22 cellular contexts compared by ENCODE assay signal in genomic region chr6:100420711-100421110, GRCh38. TPM values are rescaled to one million over a fixed set of nuclear protein-coding genes. Genes with fewer than 3 reads are reported as not detected.
DNase-seq lines count a peak whose midpoint lies in the region; ATAC-seq and TF ChIP-seq lines count a peak whose summit lies in the region.
"Had no signal": no experiment of that assay in that cellular context is flagged by ENCODE, and none has a peak within 500 bp of the region (broad histone marks: within the 10 kb centered on the region; RNA-seq: fewer than 3 reads in every experiment).

No MANE protein-coding gene starts in this region.

- H3K4me3 ChIP-seq in iPS DF 6.9 (ENCODE audit: low read length) (no peak overlapping the region), neuronal stem cell (ENCODE audit: low read length in 2 of 2) (no peak overlapping the region)
- H3K4me3 ChIP-seq: A549, SJCRH30 had no signal

- H3K56ac ChIP-seq in H9 (ENCODE audit: insufficient read length, low read depth, low read length): no peak overlapping the region

- H2BK20ac ChIP-seq in H9 (ENCODE audit: low read depth, low read length, poor library complexity, severe bottlenecking): no peak overlapping the region

- H2BK12ac ChIP-seq in H9 (ENCODE audit: insufficient read length, low read depth, low read length) (no peak overlapping the region), neuronal stem cell (ENCODE audit: low read length) (no peak overlapping the region)

- H4K91ac ChIP-seq in H9 (ENCODE audit: insufficient read length, low read depth, low read length) (no peak overlapping the region), neuronal stem cell (ENCODE audit: low read depth, low read length, poor library complexity) (no peak overlapping the region)

- H3K27ac ChIP-seq in H9 (ENCODE audit: insufficient read length, low read depth, low read length) (no peak overlapping the region), iPS DF 6.9 (ENCODE audit: low read length) (no peak overlapping the region), neuronal stem cell (replicated peaks; ENCODE audit: low read length) (no peak overlapping the region)
- H3K27ac ChIP-seq: A549, KMS-11, SJCRH30 had no signal

- H2BK120ac ChIP-seq in H9 (ENCODE audit: low read depth, low read length, poor library complexity, severe bottlenecking): no peak overlapping the region
- H2BK120ac ChIP-seq in neuronal stem cell (ENCODE audit: low read depth, low read length): no peak overlapping the region

- H3K4me2 ChIP-seq in H9 (ENCODE audit: insufficient read depth, insufficient read length, low read length) (no peak overlapping the region), neuronal stem cell (ENCODE audit: insufficient read depth, low read length, poor library complexity, severe bottlenecking) (no peak overlapping the region)
- H3K4me2 ChIP-seq: A549, KMS-11 had no signal

- ATAC-seq in WTC11: peak; percentile 99
- ATAC-seq: A549, HCT116 had no signal

- H3K9me3 ChIP-seq in H9 (ENCODE audit: control insufficient read depth, low read depth, low read length) (no peaks in the 10 kb centered on the region), iPS DF 6.9 (ENCODE audit: control insufficient read depth, insufficient read depth, low read length) (no peaks in the 10 kb centered on the region), neuronal stem cell (replicated peaks in 1 of 2; ENCODE audit: control insufficient read depth in 2 of 2, insufficient read depth in 1 of 2, low read depth in 1 of 2, low read length in 2 of 2) (peaks cover 0 to 2% of the 10 kb centered on the region in 2 donors)
- H3K9me3 ChIP-seq: A549, BE2C, SJCRH30 had no signal

- peaks cover 0 to 7% (median 5%) of the 10 kb centered on the region in 3 experiments; a peak in 4 of 7 replicates for H3K36me3 Mint-ChIP-seq in H9 (ENCODE audit: insufficient read depth in 1 of 3, low read depth in 3 of 3)
- H3K36me3 Mint-ChIP-seq in WTC11: peaks cover 9% of the 10 kb centered on the region

- H3K4me1 ChIP-seq in H9 (ENCODE audit: insufficient read depth, low read length) (peaks cover 4% of the 10 kb centered on the region; the same call in 1 of the 2 replicates), iPS DF 6.9 (ENCODE audit: control insufficient read depth, insufficient read depth, low read length) (no peaks in the 10 kb centered on the region), neuronal stem cell (ENCODE audit: control insufficient read depth in 2 of 2, insufficient read depth in 1 of 2, low read depth in 1 of 2, low read length in 2 of 2) (peaks cover 0 to 2% of the 10 kb centered on the region in 2 donors)
- H3K4me1 ChIP-seq: A549, BE2C had no signal

- H3K27ac Mint-ChIP-seq in H9 (peak overlapping the region in 1 of 3 experiments; percentile 59; a peak in 1 of 7 replicates), WTC11 (no peak overlapping the region)

- H2AFZ ChIP-seq in H9 (ENCODE audit: low read length): no peak overlapping the region
- H2AFZ ChIP-seq in neuronal stem cell (ENCODE audit: low read length): no peak overlapping the region

- no peak overlapping the region for H2BK15ac ChIP-seq in H9 (ENCODE audit: low read depth, low read length)
- no peak overlapping the region for H2BK15ac ChIP-seq in neuronal stem cell (ENCODE audit: low read length)

- H2AK5ac ChIP-seq in H9 (ENCODE audit: insufficient read length, low read length) (no peak overlapping the region), neuronal stem cell (ENCODE audit: low read depth, low read length) (no peak overlapping the region)

- TF ChIP-seq CTCF in H9 (conservative IDR thresholded peaks at IDR 0.05) (no peak), WTC11 (IDR thresholded peaks at IDR 0.05) (no peak)

- H3K79me1 ChIP-seq in H9 (ENCODE audit: insufficient read depth, low read depth, low read length, poor library complexity, severe bottlenecking): no peaks in the 10 kb centered on the region
- no peaks in the 10 kb centered on the region for H3K79me1 ChIP-seq in neuronal stem cell (ENCODE audit: low read depth, low read length)

- no peak overlapping the region for H3K9ac ChIP-seq in H9 (ENCODE audit: extremely low read depth, insufficient read length, low read length)
- no peak overlapping the region for H3K9ac ChIP-seq in neuronal stem cell (ENCODE audit: low read depth, low read length, poor library complexity)
- H3K9ac ChIP-seq: KMS-11 had no signal

- H3K4me1 Mint-ChIP-seq in H9: peaks cover 14 to 18% of the 10 kb centered on the region in 2 experiments
- H3K4me1 Mint-ChIP-seq in WTC11: peaks cover 25% of the 10 kb centered on the region

- CTCF ChIA-PET in WTC11 (lab: Charles Lee): interaction anchor here (0.7 to 3.2 kb wide), 2 partner anchors 40 to 58 kb away, joined by 3 to 10 read pairs; no protein-coding TSS in a partner anchor

- H3K4me3 Mint-ChIP-seq in H9 (peak overlapping the region in 1 of 2 experiments; percentile 57; a peak in 1 of 5 replicates), WTC11 (peak overlapping the region; percentile 14; the same call in 1 of the 2 replicates)

- H2BK5ac ChIP-seq in H9 (ENCODE audit: insufficient read length, low read length) (no peak overlapping the region), neuronal stem cell (ENCODE audit: low read length) (no peak overlapping the region)

- H3K23ac ChIP-seq in H9 (ENCODE audit: insufficient read length, low read depth, low read length) (no peak overlapping the region), neuronal stem cell (ENCODE audit: low read depth, low read length, poor library complexity) (no peak overlapping the region)

- H3K36me3 ChIP-seq in iPS DF 6.9 (ENCODE audit: control insufficient read depth, insufficient read depth, low read length) (no peaks in the 10 kb centered on the region), neuronal stem cell (replicated peaks in 1 of 2; ENCODE audit: control insufficient read depth in 2 of 2, insufficient read depth in 2 of 2, low read length in 2 of 2) (no peaks in the 10 kb centered on the region)
- H3K36me3 ChIP-seq: BE2C, SJCRH30 had no signal

- DNase-seq in H9: peak; percentile 71
- DNase-seq in WTC11 (ENCODE audit: low spot score): peak; percentile 22
- peak; percentile 29 for DNase-seq in iPS DF 6.9 (ENCODE audit: low read depth, low spot score)
- peak; percentile 18 for DNase-seq in neuronal stem cell (ENCODE audit: low spot score)
- DNase-seq in activated naive CD4-positive, alpha-beta T cell (lab: John Stamatoyannopoulos, UW): no peak
- DNase-seq in OCI-M1 (lab: John Stamatoyannopoulos, UW): no peak
- no peak for DNase-seq in NCI-H2171 treated with DMSO at 0.1 percent for 48 hours (lab: John Stamatoyannopoulos, UW)
- DNase-seq: BE2C, EL, IMR-90, NCI-H1092 treated with DMSO at 0.1 percent for 48 hours, NCI-H1436 treated with DMSO at 0.1 percent for 48 hours, NCI-H1930, NCI-H226, NCI-H510A treated with DMSO at 0.1 percent for 48 hours, NCI-H82, SJCRH30 had no signal

- H3K27me3 ChIP-seq in H9 (ENCODE audit: insufficient read depth, low read length) (no peaks in the 10 kb centered on the region), iPS DF 6.9 (ENCODE audit: control insufficient read depth, insufficient read depth, low read length) (no peaks in the 10 kb centered on the region), neuronal stem cell (ENCODE audit: control insufficient read depth in 3 of 3, insufficient read depth in 3 of 3, low read depth in 1 of 3, low read length in 3 of 3) (peaks cover 0 to 5% (median 0%) of the 10 kb centered on the region in 3 experiments)
- H3K27me3 ChIP-seq: SJCRH30 had no signal

- H3K14ac ChIP-seq in H9 (ENCODE audit: insufficient read depth, low read length) (no peak overlapping the region), neuronal stem cell (ENCODE audit: low read length) (no peak overlapping the region)

- H3K9me3 Mint-ChIP-seq in H9 (peaks cover 7% of the 10 kb centered on the region in 2 experiments), WTC11 (peaks cover 21% of the 10 kb centered on the region)

- WGBS in H9 (ENCODE audit: extremely low coverage, insufficient read length, low lambda C conversion rate): no CpG with 5 or more reads among the region's 3 CpGs
- no CpG with 5 or more reads among the region's 3 CpGs for whole genome bisulfite sequencing in iPS DF 6.9 (ENCODE audit: insufficient coverage, insufficient read length)
- no CpG with 5 or more reads among the region's 3 CpGs for WGBS in neuronal stem cell (ENCODE audit: extremely low coverage in 2 of 2, insufficient read length in 2 of 2, insufficient replicate concordance in 1 of 2), 2 donors

- no peak overlapping the region for H3K18ac ChIP-seq in H9 (ENCODE audit: insufficient read length, low read depth, low read length)
- no peak overlapping the region for H3K18ac ChIP-seq in neuronal stem cell (ENCODE audit: low read length)

- H4K20me1 ChIP-seq in H9 (ENCODE audit: control insufficient read depth, insufficient read depth, insufficient read length): no peaks in the 10 kb centered on the region

- H3K23me2 ChIP-seq in H9 (ENCODE audit: insufficient read length, low read depth, low read length, poor library complexity, severe bottlenecking): no peaks in the 10 kb centered on the region

- no peaks in the 10 kb centered on the region for H3K79me2 ChIP-seq in H9 (ENCODE audit: insufficient read depth, low read length)

- POLR2A ChIA-PET in WTC11 (lab: Charles Lee): interaction anchor here (0.5 kb wide), 1 partner anchor 23 kb away, joined by 3 read pairs; no protein-coding TSS in a partner anchor

- H4K8ac ChIP-seq in H9 (replicated peaks; ENCODE audit: insufficient read length, low read depth, low read length) (no peak overlapping the region), neuronal stem cell (ENCODE audit: low read depth, low read length) (no peak overlapping the region)

- no peak overlapping the region for H3T11ph ChIP-seq in H9 (ENCODE audit: low read length)

- H3K27me3 Mint-ChIP-seq in H9 (ENCODE audit: low read depth) (no peaks in the 10 kb centered on the region), WTC11 (ENCODE audit: low read depth) (no peaks in the 10 kb centered on the region)

- H3K4ac ChIP-seq in H9 (ENCODE audit: low read depth, low read length) (no peak overlapping the region), neuronal stem cell (ENCODE audit: low read length) (no peak overlapping the region)

- no peak overlapping the region for H4K5ac ChIP-seq in H9 (ENCODE audit: insufficient read length, low read depth, low read length)

RNA-seq across cellular contexts. Expression of gene SIM1, which starts 44.0 kb away (rescaled TPM):
- total RNA-seq in H9 (2021) (0.07 TPM in 1 of 2 replicates, not detected in the other), WTC11 (2021) (0.09 to 0.11 TPM (median 0.11 TPM) in 3 replicates)
- polyA plus RNA-seq in neuronal stem cell (2013, experiment 1 of 2): not detected
- polyA plus RNA-seq in neuronal stem cell (2013, experiment 2 of 2): not detected
- total RNA-seq: HT1080, IMR-90, OCI-LY7 had no signal
- polyA plus RNA-seq: A549, IMR-90 had no signal

Comparison
In these comparisons a context has a peak if more than half of its experiments do, and no peak if none do; other contexts are left out.
1. DNase-seq: peak in H9 (single experiment), WTC11 (single experiment), iPS DF 6.9 (single experiment) and neuronal stem cell (single experiment); none in activated naive CD4-positive, alpha-beta T cell (0 of 4), OCI-M1 (single experiment) and NCI-H2171 treated with DMSO at 0.1 percent for 48 hours (single experiment).